ENCODE assay signal across 23 cellular contexts in genomic region chr5:1765880-1766235, GRCh38.
"Had no signal": no experiment of that assay in that cellular context is flagged by ENCODE, and none has a peak within 500 bp of the region (broad histone marks: within the 10 kb centered on the region; RNA-seq: fewer than 3 reads in every experiment).

No MANE protein-coding gene starts in this region.

- DNase-seq: activated CD4-positive, alpha-beta memory T cell treated with anti-CD3 and anti-CD28 coated beads for 36 hours; activated CD4-positive, alpha-beta T cell treated with anti-CD3 and anti-CD28 coated beads, Interleukin-2, amount 10 ng/mL, durations not matched to agents 7 days and 5 days; activated CD4-positive, CD25-positive, alpha-beta regulatory T cell treated with anti-CD3 and anti-CD28 coated beads, Interleukin-2, amount 50 U/mL, for 72 hours; activated CD8-positive, alpha-beta memory T cell treated with anti-CD3 and anti-CD28 coated beads for 24 hours; activated gamma-delta T cell treated with Interleukin-2 at 50 U/mL for 16 hours; activated T-cell treated with anti-CD3 and anti-CD28 coated beads, Interleukin-2, amount 50 U/mL, for 4 hours; MG63; MV-4-11; NCI-H1092 treated with DMSO at 0.1 percent for 48 hours; NCI-H1417 treated with DMSO at 0.1 percent for 48 hours; NCI-H1694; NCI-H2029 treated with DMSO at 0.1 percent for 48 hours; NCI-H510A treated with DMSO at 0.1 percent for 48 hours; NCI-H69; PC-3; SHP77 treated with DMSO at 0.1 percent for 48 hours; T-helper 17 cell; T-helper 9 cell had no signal

- H3K36me3 ChIP-seq: ascending aorta, MG63 had no signal

- H3K9me3 Mint-ChIP-seq: activated CD4-positive, alpha-beta memory T cell treated with anti-CD3 and anti-CD28 coated beads for 36 hours; activated CD4-positive, alpha-beta T cell treated with anti-CD3 and anti-CD28 coated beads, Interleukin-2, amount 10 ng/mL, durations not matched to agents 7 days and 5 days; activated naive CD4-positive, alpha-beta T cell treated with anti-CD3 and anti-CD28 coated beads, Interleukin-2, amount 50 U/mL, for 24 hours; activated T-cell treated with anti-CD3 and anti-CD28 coated beads, Interleukin-2, amount 50 U/mL, for 4 hours; central memory CD8-positive, alpha-beta T cell; WTC11 had no signal

- H3K9me3 ChIP-seq: ascending aorta, body of pancreas, MG63 had no signal

- H3K4me3 Mint-ChIP-seq: activated CD4-positive, alpha-beta memory T cell treated with anti-CD3 and anti-CD28 coated beads for 36 hours; activated CD4-positive, alpha-beta T cell treated with anti-CD3 and anti-CD28 coated beads, Interleukin-2, amount 10 ng/mL, durations not matched to agents 7 days and 5 days; activated naive CD4-positive, alpha-beta T cell treated with anti-CD3 and anti-CD28 coated beads, Interleukin-2, amount 50 U/mL, for 24 hours; activated T-cell treated with anti-CD3 and anti-CD28 coated beads, Interleukin-2, amount 50 U/mL, for 4 hours; central memory CD8-positive, alpha-beta T cell; T-helper 17 cell; WTC11 had no signal

- H3K4me3 ChIP-seq: ascending aorta, body of pancreas, MG63 had no signal

- H3K4me1 Mint-ChIP-seq: activated naive CD4-positive, alpha-beta T cell treated with anti-CD3 and anti-CD28 coated beads, Interleukin-2, amount 50 U/mL, for 24 hours; central memory CD8-positive, alpha-beta T cell; T-helper 17 cell had no signal

- H3K36me3 Mint-ChIP-seq: activated CD4-positive, alpha-beta memory T cell treated with anti-CD3 and anti-CD28 coated beads for 36 hours; activated naive CD4-positive, alpha-beta T cell treated with anti-CD3 and anti-CD28 coated beads, Interleukin-2, amount 50 U/mL, for 24 hours; WTC11 had no signal

- ATAC-seq: activated T-cell treated with anti-CD3 and anti-CD28 coated beads, Interleukin-2, amount 50 U/mL, for 4 hours; body of pancreas; PC-3; T-helper 17 cell; WTC11 had no signal

- H3K27me3 ChIP-seq: ascending aorta, body of pancreas, MG63 had no signal

- H3K27ac Mint-ChIP-seq: activated CD4-positive, alpha-beta memory T cell treated with anti-CD3 and anti-CD28 coated beads for 36 hours; activated CD4-positive, alpha-beta T cell treated with anti-CD3 and anti-CD28 coated beads, Interleukin-2, amount 10 ng/mL, durations not matched to agents 7 days and 5 days; activated naive CD4-positive, alpha-beta T cell treated with anti-CD3 and anti-CD28 coated beads, Interleukin-2, amount 50 U/mL, for 24 hours; T-helper 17 cell; WTC11 had no signal

- H3K4me1 ChIP-seq: ascending aorta, body of pancreas had no signal

- H3K27ac ChIP-seq: ascending aorta, body of pancreas had no signal
